ENCODE assay signal across 8 cellular contexts in the genomic region with DNA sequence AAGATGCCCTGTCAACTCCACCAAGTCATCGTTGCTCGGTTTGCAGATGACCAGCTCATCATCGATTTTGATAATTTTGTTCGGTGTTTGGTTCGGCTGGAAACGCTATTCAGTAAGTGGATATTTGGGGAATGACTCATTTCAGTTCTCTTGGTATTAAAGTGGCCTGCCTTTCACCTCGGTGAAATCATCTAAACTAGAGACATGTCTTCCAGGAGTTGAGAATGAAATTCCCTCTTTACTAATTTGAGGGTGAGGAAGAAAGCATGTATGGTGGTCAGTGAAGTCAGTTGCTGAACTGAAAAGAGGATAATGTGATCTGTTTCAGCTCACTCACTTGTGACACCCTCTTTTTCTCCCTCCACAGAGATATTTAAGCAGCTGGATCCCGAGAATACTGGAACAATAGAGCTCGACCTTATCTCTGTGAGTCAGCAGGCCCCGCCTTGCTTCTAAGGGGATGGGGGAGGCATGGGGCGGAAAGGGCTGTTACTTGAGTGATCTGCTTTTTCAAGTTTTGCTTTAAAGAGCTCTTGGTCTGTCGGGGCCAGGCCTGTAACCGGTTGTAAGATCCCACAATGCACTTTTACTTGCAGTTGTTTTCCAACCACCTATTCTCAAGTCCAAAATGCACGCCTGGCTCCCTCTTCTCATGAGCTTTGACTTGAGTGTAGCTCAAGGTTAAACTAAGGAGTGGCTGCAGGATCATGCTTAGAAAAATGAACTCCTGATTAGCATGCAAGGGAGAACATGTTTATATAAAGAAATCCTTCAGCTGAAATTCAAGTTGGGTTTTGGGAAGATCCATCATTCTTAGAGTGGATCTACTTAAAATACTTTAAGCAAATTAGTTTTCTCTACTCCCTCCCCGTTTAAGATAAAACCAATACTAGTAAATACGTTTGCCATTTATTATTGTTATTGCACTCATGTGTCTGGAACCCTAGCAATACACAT. TPM values are rescaled to one million over a fixed set of nuclear protein-coding genes. Genes with fewer than 3 reads are reported as not detected.
DNase-seq lines count a peak whose midpoint lies in the region; ATAC-seq and TF ChIP-seq lines count a peak whose summit lies in the region.

No MANE protein-coding gene starts in this region.

- H3K4me1 ChIP-seq in lung (ENCODE audit: control insufficient read depth in 2 of 2, insufficient read depth in 2 of 2, low read length in 2 of 2) (peaks cover 3 to 13% of the 10 kb centered on the region in 2 donors), transverse colon (peaks cover 0 to 17% (median 9%) of the 10 kb centered on the region in 4 donors)

- H3K27me3 ChIP-seq in lung (ENCODE audit: control insufficient read depth, insufficient read depth) (no peaks in the 10 kb centered on the region), transverse colon (no peaks in the 10 kb centered on the region)

- in situ Hi-C loops in transverse colon (cut with MboI; ENCODE audit: low pct_ligation_motif_present in 1 of 4, low pct_unique_long_range_greater_than_20kb in 1 of 4, low sequenced_read_pairs in 3 of 4) = no loop called here

- TF ChIP-seq CTCF in lung (IDR thresholded peaks at IDR 0.05; ENCODE audit: control extremely low read depth, extremely low read depth) (no peak), transverse colon (IDR thresholded peaks at IDR 0.05) (no peak)

- 49 to 60% methylated on average over 16 of the region's 16 CpGs for WGBS in lung, 2 donors
- 32 to 43% methylated on average over 16 of the region's 16 CpGs for WGBS in transverse colon (ENCODE audit: low coverage in 1 of 2), 2 donors

- H3K4me3 ChIP-seq in lung (no peak overlapping the region), transverse colon (no peak overlapping the region)

- DNase-seq in NCI-H748 treated with DMSO at 0.1 percent for 48 hours (lab: John Stamatoyannopoulos, UW) (peak; percentile 35), lung (ENCODE audit: low spot score) (peak; percentile 73), transverse colon (no peak), NCI-H446 (lab: John Stamatoyannopoulos, UW) (no peak)

- TF ChIP-seq EP300 in transverse colon (IDR thresholded peaks at IDR 0.05; ENCODE audit: low read depth) = no peak

- intact Hi-C loops in transverse colon (cut with DNase I; ENCODE audit: low total_unique reads) = no loop called here

- H3K27ac ChIP-seq in cingulate gyrus (ENCODE audit: low read depth, low read length) (peak overlapping the region; percentile 62), lung (ENCODE audit: low read depth in 1 of 2, low read length in 1 of 2) (peak overlapping the region; percentile 38 to 57), transverse colon (peak overlapping the region; percentile 0 to 72 (median 46))

- ATAC-seq in GM21390 (IDR thresholded peaks at IDR 0.05; ENCODE audit: unreplicated experiment) (peak; percentile 33), lung (ENCODE audit: insufficient read depth, low FRiP score) (peak; percentile 77), GM21447 (IDR thresholded peaks at IDR 0.05; ENCODE audit: unreplicated experiment) (no peak), HG03025 (IDR thresholded peaks at IDR 0.05; ENCODE audit: low FRiP score, unreplicated experiment) (no peak)

- H3K36me3 ChIP-seq in lung (ENCODE audit: control insufficient read depth in 2 of 2, insufficient read depth in 2 of 2, low read length in 2 of 2) = peaks cover 22 to 33% of the 10 kb centered on the region in 2 donors
- peaks cover 0 to 58% (median 26%) of the 10 kb centered on the region in 4 donors for H3K36me3 ChIP-seq in transverse colon

- no peaks in the 10 kb centered on the region for H3K9me3 ChIP-seq in lung (ENCODE audit: control insufficient read depth in 2 of 2, insufficient read depth in 1 of 2, low read length in 1 of 2)
- no peaks in the 10 kb centered on the region for H3K9me3 ChIP-seq in transverse colon

- TF ChIP-seq POLR2A in transverse colon (IDR thresholded peaks at IDR 0.05) = no peak

RNA-seq across cellular contexts. Expression of gene CAPN2, which starts 59.8 kb away (rescaled TPM):
- total RNA-seq in lung = 100 to 1,000 TPM; 169 to 353 TPM
- polyA plus RNA-seq in lung = 100 to 1,000 TPM; 144 to 168 TPM
- total RNA-seq in transverse colon = 100 to 1,000 TPM; 193 to 505 (median 387) TPM

Comparison
In these comparisons a context has a peak if more than half of its experiments do, and no peak if none do; other contexts are left out.
1. ATAC-seq: peak in GM21390 (single experiment) and lung (single experiment); none in GM21447 (single experiment) and HG03025 (single experiment).
2. DNase-seq: peak in NCI-H748 treated with DMSO at 0.1 percent for 48 hours (single experiment) and lung (single experiment); none in transverse colon (single experiment) and NCI-H446 (0 of 2).
3. Peak in every context shown above with its lines, with median percentiles within 50 percentile points of each other: H3K27ac ChIP-seq.